ENCODE assay signal across 8 cellular contexts in genomic region chr1:153946622-153947246, GRCh38. TPM values are rescaled to one million over a fixed set of nuclear protein-coding genes. Genes with fewer than 3 reads are reported as not detected.
DNase-seq lines count a peak whose midpoint lies in the region; ATAC-seq and TF ChIP-seq lines count a peak whose summit lies in the region.

DENND4B (minus strand) TSS chr1:153946718; CDS start chr1:153944374, 2,344 bp downstream.

- TF ChIP-seq CTCF in AG10803 (conservative IDR thresholded peaks at IDR 0.05; ENCODE audit: low read length), result peak; percentile 74
- peak; percentile 95 to 96 for TF ChIP-seq CTCF in left lung (IDR thresholded peaks at IDR 0.05)

- H3K4me1 ChIP-seq in left lung, result peaks cover 4 to 43% of the 10 kb centered on the region in 2 donors

- peak; percentile 76 for DNase-seq in AG10803 (ENCODE audit: low read depth)
- DNase-seq in NCI-H446 (lab: John Stamatoyannopoulos, UW), result peak; percentile 53 to 80
- peak; percentile 81 for DNase-seq in activated CD4-positive, alpha-beta T cell treated with anti-CD3 and anti-CD28 coated beads for 48 hours
- DNase-seq in dedifferentiated amniotic fluid mesenchymal stem cell (ENCODE audit: extremely low spot score), result peak; percentile 64
- DNase-seq in left lung, result peak; percentile 88 to 97
- DNase-seq in stimulated activated CD4-positive, alpha-beta T cell treated with anti-CD3 and anti-CD28 coated beads, Interleukin-2, amount 100 ng/mL, for 48 hours, result peak; percentile 63 to 69

- intact Hi-C loops in left lung (cut with DNase I), result loop anchor here in 1 of 2 donors (10.0 kb wide), 1 partner anchor 122 kb away; no protein-coding TSS in a partner anchor

- H3K4me3 ChIP-seq in AG10803 (ENCODE audit: low read length) (peak within 1 kb of the TSS; percentile 85), left lung (peak within 1 kb of the TSS; percentile 85 to 96)

- H3K27ac ChIP-seq in left lung, result peak within 1 kb of the TSS; percentile 97 to 99

- H3K9me3 ChIP-seq in left lung, result no peaks in the 10 kb centered on the region

- ATAC-seq in GM18907 (IDR thresholded peaks at IDR 0.05; ENCODE audit: unreplicated experiment) (peak; percentile 59), HG03135 (IDR thresholded peaks at IDR 0.05; ENCODE audit: unreplicated experiment) (peak; percentile 59), left lung (peak; percentile 89)

- H3K36me3 ChIP-seq in left lung, result peaks cover 0 to 69% of the 10 kb centered on the region in 2 donors

- no peaks in the 10 kb centered on the region for H3K27me3 ChIP-seq in left lung

RNA-seq across cellular contexts. Expression of gene DENND4B, which starts in this region (rescaled TPM):
- total RNA-seq in left lung, result 100 to 1,000 TPM in 1 of 2 donors, 10 to 100 TPM in 1; 49.5 to 106 TPM

Comparison
In these comparisons a context has a peak if more than half of its experiments do, and no peak if none do; other contexts are left out.
1. Peak in every context shown above with its lines: DNase-seq, ATAC-seq, H3K4me3 ChIP-seq and H3K27ac ChIP-seq.